In the genomic region with DNA sequence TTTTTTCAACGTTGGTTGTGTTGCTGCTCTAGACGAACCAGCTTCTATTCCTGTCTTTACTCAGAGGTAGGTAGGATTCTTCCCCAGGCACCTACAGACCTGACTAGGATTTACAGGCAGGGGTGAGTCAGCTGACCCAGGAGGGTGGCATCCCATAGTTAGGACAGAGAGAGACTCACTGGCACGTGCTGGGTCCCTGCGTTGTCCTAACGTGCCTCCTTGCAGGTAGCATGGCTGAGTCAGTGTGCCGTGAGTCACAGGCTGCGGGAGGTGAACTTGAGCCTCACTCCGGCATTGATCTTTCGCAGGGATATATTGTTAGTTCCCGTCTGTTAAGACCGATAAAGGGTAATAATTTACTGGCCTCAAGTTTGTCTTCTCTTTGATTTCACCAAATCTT, we compare ENCODE assay signal across 1 cellular context.
TF ChIP-seq lines count a peak whose summit lies in the region.

No MANE protein-coding gene starts in this region.

TF ChIP-seq in WTC11, 78 proteins besides CTCF, POLR2A, EP300 and RAD21 (continued from another document):
- no peak for TF ChIP-seq ATF2 (CRISPR knock-in tag; IDR thresholded peaks at IDR 0.05; ENCODE audit: borderline replicate concordance, low read depth)
- no peak for TF ChIP-seq ZNF263 (CRISPR knock-in tag; IDR thresholded peaks at IDR 0.05; ENCODE audit: low read depth)
- no peak for TF ChIP-seq ARID4B (CRISPR knock-in tag; IDR thresholded peaks at IDR 0.05; ENCODE audit: borderline replicate concordance)
- TF ChIP-seq, protein P1, sequence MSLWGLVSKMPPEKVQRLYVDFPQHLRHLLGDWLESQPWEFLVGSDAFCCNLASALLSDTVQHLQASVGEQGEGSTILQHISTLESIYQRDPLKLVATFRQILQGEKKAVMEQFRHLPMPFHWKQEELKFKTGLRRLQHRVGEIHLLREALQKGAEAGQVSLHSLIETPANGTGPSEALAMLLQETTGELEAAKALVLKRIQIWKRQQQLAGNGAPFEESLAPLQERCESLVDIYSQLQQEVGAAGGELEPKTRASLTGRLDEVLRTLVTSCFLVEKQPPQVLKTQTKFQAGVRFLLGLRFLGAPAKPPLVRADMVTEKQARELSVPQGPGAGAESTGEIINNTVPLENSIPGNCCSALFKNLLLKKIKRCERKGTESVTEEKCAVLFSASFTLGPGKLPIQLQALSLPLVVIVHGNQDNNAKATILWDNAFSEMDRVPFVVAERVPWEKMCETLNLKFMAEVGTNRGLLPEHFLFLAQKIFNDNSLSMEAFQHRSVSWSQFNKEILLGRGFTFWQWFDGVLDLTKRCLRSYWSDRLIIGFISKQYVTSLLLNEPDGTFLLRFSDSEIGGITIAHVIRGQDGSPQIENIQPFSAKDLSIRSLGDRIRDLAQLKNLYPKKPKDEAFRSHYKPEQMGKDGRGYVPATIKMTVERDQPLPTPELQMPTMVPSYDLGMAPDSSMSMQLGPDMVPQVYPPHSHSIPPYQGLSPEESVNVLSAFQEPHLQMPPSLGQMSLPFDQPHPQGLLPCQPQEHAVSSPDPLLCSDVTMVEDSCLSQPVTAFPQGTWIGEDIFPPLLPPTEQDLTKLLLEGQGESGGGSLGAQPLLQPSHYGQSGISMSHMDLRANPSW (CRISPR knock-in tag; conservative IDR thresholded peaks at IDR 0.05; ENCODE audit: low read depth), result no peak
- no peak for TF ChIP-seq KAT7 (CRISPR knock-in tag; IDR thresholded peaks at IDR 0.05; ENCODE audit: borderline replicate concordance)
- TF ChIP-seq ZNF416 (CRISPR knock-in tag; IDR thresholded peaks at IDR 0.05), result no peak
- TF ChIP-seq, protein P2, sequence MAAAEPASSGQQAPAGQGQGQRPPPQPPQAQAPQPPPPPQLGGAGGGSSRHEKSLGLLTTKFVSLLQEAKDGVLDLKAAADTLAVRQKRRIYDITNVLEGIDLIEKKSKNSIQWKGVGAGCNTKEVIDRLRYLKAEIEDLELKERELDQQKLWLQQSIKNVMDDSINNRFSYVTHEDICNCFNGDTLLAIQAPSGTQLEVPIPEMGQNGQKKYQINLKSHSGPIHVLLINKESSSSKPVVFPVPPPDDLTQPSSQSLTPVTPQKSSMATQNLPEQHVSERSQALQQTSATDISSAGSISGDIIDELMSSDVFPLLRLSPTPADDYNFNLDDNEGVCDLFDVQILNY (CRISPR knock-in tag; IDR thresholded peaks at IDR 0.05), result no peak
- TF ChIP-seq AFF4 (CRISPR knock-in tag; IDR thresholded peaks at IDR 0.05; ENCODE audit: borderline replicate concordance), result no peak
- TF ChIP-seq, protein P3, sequence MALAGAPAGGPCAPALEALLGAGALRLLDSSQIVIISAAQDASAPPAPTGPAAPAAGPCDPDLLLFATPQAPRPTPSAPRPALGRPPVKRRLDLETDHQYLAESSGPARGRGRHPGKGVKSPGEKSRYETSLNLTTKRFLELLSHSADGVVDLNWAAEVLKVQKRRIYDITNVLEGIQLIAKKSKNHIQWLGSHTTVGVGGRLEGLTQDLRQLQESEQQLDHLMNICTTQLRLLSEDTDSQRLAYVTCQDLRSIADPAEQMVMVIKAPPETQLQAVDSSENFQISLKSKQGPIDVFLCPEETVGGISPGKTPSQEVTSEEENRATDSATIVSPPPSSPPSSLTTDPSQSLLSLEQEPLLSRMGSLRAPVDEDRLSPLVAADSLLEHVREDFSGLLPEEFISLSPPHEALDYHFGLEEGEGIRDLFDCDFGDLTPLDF (CRISPR knock-in tag; IDR thresholded peaks at IDR 0.05), result no peak
- TF ChIP-seq PREB (CRISPR knock-in tag; IDR thresholded peaks at IDR 0.05; ENCODE audit: borderline replicate concordance), result no peak
